In genomic region chr14:68232643-68233055, GRCh38 we compare ENCODE assay signal across 8 cellular contexts.
DNase-seq lines count a peak whose midpoint lies in the region; ATAC-seq and TF ChIP-seq lines count a peak whose summit lies in the region.

No MANE protein-coding gene starts in this region.

- H3K4me3 Mint-ChIP-seq in activated B cell treated with CpG ODN at 0.5 μM for 24 hours (no peak overlapping the region), mesothelial cell of epicardium (no peak overlapping the region)

- peaks cover 2% of the 10 kb centered on the region for H3K4me1 Mint-ChIP-seq in activated B cell treated with CpG ODN at 0.5 μM for 24 hours
- peaks cover 31% of the 10 kb centered on the region for H3K4me1 Mint-ChIP-seq in mesothelial cell of epicardium

- H3K4me1 ChIP-seq in heart right ventricle = peaks cover 5 to 38% (median 23%) of the 10 kb centered on the region in 9 donors

- 15 to 16% methylated on average over 1 of the region's 1 CpG for WGBS in heart right ventricle, 2 donors

- no peaks in the 10 kb centered on the region for H3K27me3 Mint-ChIP-seq in activated B cell treated with CpG ODN at 0.5 μM for 24 hours
- no peaks in the 10 kb centered on the region for H3K27me3 Mint-ChIP-seq in mesothelial cell of epicardium (ENCODE audit: low read depth)

- CTCF ChIA-PET in activated B cell treated with CpG ODN at 0.5 μM for 24 hours (lab: Charles Lee) = interaction anchor here (0.7 to 0.8 kb wide), 2 partner anchors 173 to 288 kb away, joined by 3 to 4 read pairs; no protein-coding TSS in a partner anchor

- no peak overlapping the region for H3K4me3 ChIP-seq in AG10803 (ENCODE audit: low read length)
- H3K4me3 ChIP-seq in heart right ventricle = no peak overlapping the region

- POLR2A ChIA-PET in activated B cell treated with CpG ODN at 0.5 μM for 24 hours (lab: Charles Lee) = interaction anchor here (0.6 to 1.3 kb wide), 6 partner anchors 16 to 755 kb away, joined by 3 to 6 read pairs (median 4); partner anchors contain the start of gene ZFP36L1

- no peaks in the 10 kb centered on the region for H3K36me3 ChIP-seq in heart right ventricle

- peak overlapping the region; percentile 26 to 81 (median 69) for H3K27ac ChIP-seq in heart right ventricle

- DNase-seq in AG10803 (ENCODE audit: low read depth) (peak; percentile 97), activated B cell treated with CpG ODN at 0.5 μM for 24 hours (no peak), heart right ventricle (peak in 1 of 2 donors; percentile 86), mesothelial cell of epicardium (ENCODE audit: low spot score in 2 of 2, unreplicated experiment in 2 of 2) (no peak), NCI-H1694 treated with DMSO at 0.1 percent for 48 hours (lab: John Stamatoyannopoulos, UW) (no peak)
- peak; percentile 30 to 42 for DNase-seq in stimulated activated CD4-positive, alpha-beta T cell treated with anti-CD3 and anti-CD28 coated beads, Interleukin-2, amount 100 ng/mL, for 24 hours

- ATAC-seq in GM19023 (IDR thresholded peaks at IDR 0.05; ENCODE audit: unreplicated experiment) (peak; percentile 90), HG03159 (IDR thresholded peaks at IDR 0.05; ENCODE audit: unreplicated experiment) (peak; percentile 85), activated B cell treated with CpG ODN at 0.5 μM for 24 hours (ENCODE audit: low read depth) (peak; percentile 91), heart right ventricle (peak; percentile 84 to 99 (median 96))

- H3K27me3 ChIP-seq in heart right ventricle = no peaks in the 10 kb centered on the region

- no peak for TF ChIP-seq CTCF in AG10803 (conservative IDR thresholded peaks at IDR 0.05; ENCODE audit: low read length)
- no peak for TF ChIP-seq CTCF in activated B cell treated with CpG ODN at 0.5 μM for 24 hours (IDR thresholded peaks at IDR 0.05)
- no peak for TF ChIP-seq CTCF in heart right ventricle (IDR thresholded peaks at IDR 0.05)
- TF ChIP-seq CTCF in mesothelial cell of epicardium (IDR thresholded peaks at IDR 0.05; ENCODE audit: unreplicated experiment) = no peak

- H3K9me3 Mint-ChIP-seq in activated B cell treated with CpG ODN at 0.5 μM for 24 hours (peaks cover 3% of the 10 kb centered on the region), mesothelial cell of epicardium (no peaks in the 10 kb centered on the region)

- H3K27ac Mint-ChIP-seq in activated B cell treated with CpG ODN at 0.5 μM for 24 hours (no peak overlapping the region), mesothelial cell of epicardium (no peak overlapping the region)

- intact Hi-C loops in activated B cell treated with CpG ODN at 0.5 μM for 24 hours (cut with micrococcal nuclease) (loop anchor here (2.0 to 5.0 kb wide), 2 partner anchors 22 to 280 kb away; no protein-coding TSS in a partner anchor), heart right ventricle (cut with DNase I) (loop anchor here in 1 of 10 donors (5.0 kb wide), 2 partner anchors 85 to 290 kb away; no protein-coding TSS in a partner anchor)

- H3K9me3 ChIP-seq in heart right ventricle = no peaks in the 10 kb centered on the region

- H3K36me3 Mint-ChIP-seq in activated B cell treated with CpG ODN at 0.5 μM for 24 hours (ENCODE audit: low read depth) (no peaks in the 10 kb centered on the region), mesothelial cell of epicardium (no peaks in the 10 kb centered on the region)

Comparison
In these comparisons a context has a peak if more than half of its experiments do, and no peak if none do; other contexts are left out.
1. DNase-seq: peak in AG10803 (single experiment) and stimulated activated CD4-positive, alpha-beta T cell treated with anti-CD3 and anti-CD28 coated beads, Interleukin-2, amount 100 ng/mL, for 24 hours (2 of 2); none in activated B cell treated with CpG ODN at 0.5 μM for 24 hours (single experiment), mesothelial cell of epicardium (0 of 2) and NCI-H1694 treated with DMSO at 0.1 percent for 48 hours (single experiment).
2. Peak in every context shown above with its lines, with median percentiles within 50 percentile points of each other: ATAC-seq.